Comparison of ENCODE assay signal across 1 cellular context in the genomic region with DNA sequence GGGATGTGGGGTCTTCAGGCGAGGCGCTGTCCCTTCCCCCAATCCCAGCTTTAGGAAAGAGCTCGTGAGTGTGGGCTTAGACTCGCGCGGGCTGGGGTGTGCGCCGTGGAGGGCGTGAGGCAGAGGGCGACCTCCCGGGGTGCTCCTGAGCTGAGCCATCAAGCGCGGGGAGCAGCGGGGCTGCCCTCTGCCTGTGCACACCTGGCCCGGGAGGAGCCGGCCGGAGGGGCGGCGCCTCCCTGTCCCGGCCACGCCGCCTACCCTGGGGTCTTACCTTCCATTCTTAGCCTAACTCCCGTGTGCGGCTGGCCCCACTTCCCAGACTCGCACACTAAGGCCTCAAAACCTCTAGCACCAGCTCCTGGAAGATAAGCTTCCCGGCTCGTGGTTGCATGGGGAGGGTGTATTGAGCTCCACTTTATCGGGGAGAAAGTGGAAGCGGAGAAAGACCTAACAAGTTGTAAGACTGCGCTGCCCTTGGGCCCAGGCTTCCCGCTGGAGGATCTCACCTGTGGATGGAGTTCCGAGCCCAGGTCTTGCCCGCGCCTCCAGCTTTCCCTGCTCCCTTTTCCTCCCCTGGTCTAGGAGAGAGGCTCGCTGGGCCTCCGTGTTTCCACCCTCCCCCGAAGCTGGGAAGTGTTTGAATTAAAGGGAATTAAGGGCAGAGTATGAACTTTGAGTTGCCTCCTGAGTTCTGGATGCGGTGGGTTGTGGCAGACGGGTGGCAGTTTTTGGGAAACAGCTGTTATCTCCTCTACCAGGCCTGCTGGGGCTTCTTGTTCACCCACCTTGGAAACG.
TF ChIP-seq lines count a peak whose summit lies in the region.

No MANE protein-coding gene starts in this region.

TF ChIP-seq in A549, 52 proteins besides CTCF, POLR2A, EP300 and RAD21 (continued from another document):
- TF ChIP-seq, protein P1, sequence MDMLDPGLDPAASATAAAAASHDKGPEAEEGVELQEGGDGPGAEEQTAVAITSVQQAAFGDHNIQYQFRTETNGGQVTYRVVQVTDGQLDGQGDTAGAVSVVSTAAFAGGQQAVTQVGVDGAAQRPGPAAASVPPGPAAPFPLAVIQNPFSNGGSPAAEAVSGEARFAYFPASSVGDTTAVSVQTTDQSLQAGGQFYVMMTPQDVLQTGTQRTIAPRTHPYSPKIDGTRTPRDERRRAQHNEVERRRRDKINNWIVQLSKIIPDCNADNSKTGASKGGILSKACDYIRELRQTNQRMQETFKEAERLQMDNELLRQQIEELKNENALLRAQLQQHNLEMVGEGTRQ (IDR thresholded peaks at IDR 0.05): no peak
- TF ChIP-seq RCOR1 (IDR thresholded peaks at IDR 0.05; ENCODE audit: low read depth, low read length): no peak
